In the genomic region with DNA sequence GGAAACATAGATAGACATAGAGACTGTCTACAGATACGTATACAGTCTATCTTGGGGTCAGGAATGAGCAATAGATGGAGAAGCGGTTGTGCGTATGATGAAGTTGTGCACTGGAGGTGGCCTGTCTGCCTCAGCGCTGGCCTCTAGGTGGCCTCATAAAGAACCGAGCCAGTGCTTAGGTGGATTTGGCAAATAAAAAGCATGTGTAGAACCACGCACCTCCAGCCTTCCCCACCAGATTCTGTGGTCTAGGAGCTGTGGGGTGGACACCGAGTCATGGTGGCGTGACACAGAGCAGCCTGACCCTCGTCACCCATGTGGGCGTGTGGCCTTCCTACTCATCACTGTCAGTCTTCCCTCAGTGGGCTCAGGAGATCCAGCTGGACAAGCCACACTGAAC, we compare ENCODE assay signal across 8 cellular contexts. TPM values are rescaled to one million over a fixed set of nuclear protein-coding genes. Genes with fewer than 3 reads are reported as not detected.
DNase-seq lines count a peak whose midpoint lies in the region; FAIRE-seq and TF ChIP-seq lines count a peak whose summit lies in the region.

No MANE protein-coding gene starts in this region.

- H3K27ac ChIP-seq in thyroid gland, result peak overlapping the region in 1 of 3 donors; percentile 41
- peak overlapping the region in 1 of 4 donors; percentile 80 for H3K27ac ChIP-seq in esophagus muscularis mucosa (replicated peaks in 1 of 4)

- H3K9me3 ChIP-seq in thyroid gland (no peaks in the 10 kb centered on the region), esophagus muscularis mucosa (no peaks in the 10 kb centered on the region)

- peaks cover 4 to 60% of the 10 kb centered on the region in 2 donors for H3K4me1 ChIP-seq in thyroid gland
- peaks cover 66 to 84% (median 75%) of the 10 kb centered on the region in 4 donors for H3K4me1 ChIP-seq in esophagus muscularis mucosa

- WGBS in thyroid gland, 2 donors, result 87 to 92% methylated on average over 9 to 10 of the region's 10 CpGs
- WGBS in esophagus muscularis mucosa, result 81% methylated on average over 6 of the region's 10 CpGs

- no peak overlapping the region for H3K4me3 ChIP-seq in choroid plexus epithelial cell (ENCODE audit: low read depth, low read length)
- H3K4me3 ChIP-seq in retinal pigment epithelial cell (ENCODE audit: low read length), result no peak overlapping the region
- H3K4me3 ChIP-seq in thyroid gland (replicated peaks in 1 of 3), result no peak overlapping the region
- H3K4me3 ChIP-seq in esophagus muscularis mucosa, result no peak overlapping the region

- peaks cover 4 to 9% of the 10 kb centered on the region in 2 donors for H3K36me3 ChIP-seq in thyroid gland
- peaks cover 0 to 50% (median 26%) of the 10 kb centered on the region in 4 donors for H3K36me3 ChIP-seq in esophagus muscularis mucosa

- TF ChIP-seq EP300 in esophagus muscularis mucosa (IDR thresholded peaks at IDR 0.05), result no peak

- peak; percentile 74 for TF ChIP-seq CTCF in choroid plexus epithelial cell (conservative IDR thresholded peaks at IDR 0.05; ENCODE audit: low read depth, low read length)
- TF ChIP-seq CTCF in retinal pigment epithelial cell (conservative IDR thresholded peaks at IDR 0.05; ENCODE audit: low read depth, low read length), result peak; percentile 55
- TF ChIP-seq CTCF in thyroid gland (IDR thresholded peaks at IDR 0.05), result peak in 1 of 6 experiments; percentile 17
- peak in 1 of 3 experiments; percentile 16 for TF ChIP-seq CTCF in esophagus muscularis mucosa (IDR thresholded peaks at IDR 0.05)

- intact Hi-C loops in thyroid gland (cut with DNase I) (no loop called here), esophagus muscularis mucosa (cut with DNase I) (no loop called here)

- FAIRE-seq in RCC 7860 (lab: Jason Lieb, UNC) (no peak), GM12891 (lab: Jason Lieb, UNC) (no peak)

- peak; percentile 78 for DNase-seq in activated CD8-positive, alpha-beta memory T cell treated with anti-CD3 and anti-CD28 coated beads, Interleukin-2, amount 50 U/mL, for 48 hours
- no peak for DNase-seq in activated CD8-positive, alpha-beta memory T cell treated with anti-CD3 and anti-CD28 coated beads, Interleukin-2, amount 50 U/mL, for 4 hours
- peak; percentile 32 for DNase-seq in RCC 7860 (ENCODE audit: low spot score)
- DNase-seq in choroid plexus epithelial cell (ENCODE audit: low read depth), result peak; percentile 57
- no peak for DNase-seq in retinal pigment epithelial cell (ENCODE audit: low read depth)
- DNase-seq in thyroid gland, result no peak
- no peak for DNase-seq in esophagus muscularis mucosa (ENCODE audit: extremely low spot score)
- DNase-seq in GM12891 (ENCODE audit: insufficient read length, low spot score), result no peak

- no peak for TF ChIP-seq POLR2A in thyroid gland (IDR thresholded peaks at IDR 0.05)
- no peak for TF ChIP-seq POLR2A in esophagus muscularis mucosa (IDR thresholded peaks at IDR 0.05; ENCODE audit: low read depth)
- TF ChIP-seq POLR2A in GM12891 (IDR thresholded peaks at IDR 0.05; ENCODE audit: low read depth, low read length), result no peak

- H3K27me3 ChIP-seq in thyroid gland (no peaks in the 10 kb centered on the region), esophagus muscularis mucosa (no peaks in the 10 kb centered on the region)

TF ChIP-seq in GM12891, 5 proteins besides CTCF, POLR2A, EP300 and RAD21:
- TF ChIP-seq PAX5 (IDR thresholded peaks at IDR 0.05; ENCODE audit: insufficient read depth, low read length, severe bottlenecking) (no peak), POLR2AphosphoS5 (IDR thresholded peaks at IDR 0.05; ENCODE audit: low read depth, low read length) (no peak), TAF1 (IDR thresholded peaks at IDR 0.05; ENCODE audit: low read depth, low read length) (no peak), POU2F2 (IDR thresholded peaks at IDR 0.05; ENCODE audit: low read depth, low read length) (no peak), SPI1 (IDR thresholded peaks at IDR 0.05; ENCODE audit: low read depth, low read length) (no peak)

RNA-seq across cellular contexts. Expression of a gene that starts 34.0 kb away (rescaled TPM):
- 10 to 100 TPM; 41.2 to 87.2 (median 69.1) TPM for total RNA-seq in thyroid gland
- total RNA-seq in esophagus muscularis mucosa, result 10 to 100 TPM; 30.7 to 45.9 (median 35.6) TPM
- polyA plus RNA-seq in GM12891 (2012; ENCODE audit: low read depth, missing spikeins), result 18.5 TPM

RNA-seq across cellular contexts. Expression of a gene that starts 52.5 kb away (rescaled TPM):
- 100 to 1,000 TPM in 1 of 4 donors, 10 to 100 TPM in 2, 1 to 10 TPM in 1; 9.2 to 110 (median 33.3) TPM for total RNA-seq in thyroid gland
- 1,000 to 10,000 TPM in 1 of 4 donors, 10 to 100 TPM in 3; 12.5 to 1,139 (median 39.3) TPM for total RNA-seq in esophagus muscularis mucosa
- polyA plus RNA-seq in GM12891 (2012; ENCODE audit: low read depth, missing spikeins), result 2.0 TPM

Comparison
In these comparisons a context has a peak if more than half of its experiments do, and no peak if none do; other contexts are left out.
1. DNase-seq: peak in activated CD8-positive, alpha-beta memory T cell treated with anti-CD3 and anti-CD28 coated beads, Interleukin-2, amount 50 U/mL, for 48 hours (single experiment), RCC 7860 (single experiment) and choroid plexus epithelial cell (single experiment); none in activated CD8-positive, alpha-beta memory T cell treated with anti-CD3 and anti-CD28 coated beads, Interleukin-2, amount 50 U/mL, for 4 hours (single experiment), retinal pigment epithelial cell (single experiment), thyroid gland (0 of 2), esophagus muscularis mucosa (single experiment) and GM12891 (single experiment).